ENCODE assay signal across 18 cellular contexts in genomic region chr12:53518381-53518780, GRCh38. TPM values are rescaled to one million over a fixed set of nuclear protein-coding genes. Genes with fewer than 3 reads are reported as not detected.
"Had no signal": no experiment of that assay in that cellular context is flagged by ENCODE, and none has a peak within 500 bp of the region (broad histone marks: within the 10 kb centered on the region; RNA-seq: fewer than 3 reads in every experiment).

No MANE protein-coding gene starts in this region.

- H3K9me3 ChIP-seq: breast epithelium, right atrium auricular region had no signal

- H3K27ac ChIP-seq: breast epithelium, right atrium auricular region had no signal

- H3K4me3 ChIP-seq: breast epithelium, right atrium auricular region had no signal

- ATAC-seq: effector memory CD8-positive, alpha-beta T cell; stimulated activated memory B cell treated with anti-CD40 and anti-IgM and Interleukin-4, amounts not matched to agents 10 μg/mL and 1 μg/mL and 100 μg/mL, for 72 hours had no signal

- DNase-seq: activated CD4-positive, CD25-positive, alpha-beta regulatory T cell treated with anti-CD3 and anti-CD28 coated beads, Interleukin-2, amount 50 U/mL, for 72 hours; activated naive CD4-positive, alpha-beta T cell; anterior cingulate cortex; dermis blood vessel endothelial cell; effector memory CD8-positive, alpha-beta T cell; kidney; nucleus accumbens; stimulated activated CD4-positive, alpha-beta T cell treated with anti-CD3 and anti-CD28 coated beads, Interleukin-2, amount 100 ng/mL, for 48 hours; T1000 had no signal

- H3K4me1 ChIP-seq: breast epithelium, right atrium auricular region had no signal

- H3K27me3 ChIP-seq: breast epithelium, right atrium auricular region had no signal

RNA-seq across cellular contexts. Expression of gene NPFF, which starts 11.1 kb away (rescaled TPM):
- total RNA-seq: activated CD8-positive, alpha-beta memory T cell treated with anti-CD3 and anti-CD28 coated beads for 36 hours; cerebellum; dermis blood vessel endothelial cell; kidney; lower leg skin; progenitor cell of endocrine pancreas; right atrium auricular region; skeletal muscle tissue; ureter had no signal
